8 cellular contexts compared by ENCODE assay signal in the genomic region with DNA sequence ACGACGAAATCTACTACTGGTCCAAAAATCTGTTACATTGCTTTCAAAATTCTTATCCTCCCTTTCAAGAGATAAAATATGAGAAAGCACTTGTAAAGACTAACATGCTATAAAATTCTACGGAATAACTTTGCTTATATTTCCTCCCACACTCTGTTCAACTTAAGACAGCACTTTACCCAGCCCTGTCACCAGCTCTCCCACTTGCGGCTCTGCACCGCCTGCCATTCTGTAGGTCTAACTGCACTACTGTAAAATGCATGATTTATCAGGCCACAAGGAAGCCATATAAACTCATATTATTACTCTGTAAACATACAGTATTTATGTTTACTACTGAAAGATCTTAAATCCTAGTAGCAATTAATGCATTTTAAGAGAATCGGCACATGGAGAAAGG. TPM values are rescaled to one million over a fixed set of nuclear protein-coding genes. Genes with fewer than 3 reads are reported as not detected.
"Had no signal": no experiment of that assay in that cellular context is flagged by ENCODE, and none has a peak within 500 bp of the region (broad histone marks: within the 10 kb centered on the region; RNA-seq: fewer than 3 reads in every experiment).

No MANE protein-coding gene starts in this region.

- FAIRE-seq: HepG2 had no signal

- H3K9me3 ChIP-seq: HAP-1 had no signal

- H3K4me3 ChIP-seq: HAP-1 had no signal

- H3K36me3 ChIP-seq: HAP-1 had no signal

- DNase-seq: GOT3, H7, HFFc6, KBM-7 had no signal

- H3K4me1 ChIP-seq: HAP-1 had no signal

RNA-seq across cellular contexts. Expression of gene CTNND2, which starts 11.4 kb away (rescaled TPM):
- total RNA-seq: HepG2, HFFc6, HT-29 had no signal
- polyA plus RNA-seq: HepG2, IgD-negative memory B cell had no signal
